17 cellular contexts compared by ENCODE assay signal in the genomic region with DNA sequence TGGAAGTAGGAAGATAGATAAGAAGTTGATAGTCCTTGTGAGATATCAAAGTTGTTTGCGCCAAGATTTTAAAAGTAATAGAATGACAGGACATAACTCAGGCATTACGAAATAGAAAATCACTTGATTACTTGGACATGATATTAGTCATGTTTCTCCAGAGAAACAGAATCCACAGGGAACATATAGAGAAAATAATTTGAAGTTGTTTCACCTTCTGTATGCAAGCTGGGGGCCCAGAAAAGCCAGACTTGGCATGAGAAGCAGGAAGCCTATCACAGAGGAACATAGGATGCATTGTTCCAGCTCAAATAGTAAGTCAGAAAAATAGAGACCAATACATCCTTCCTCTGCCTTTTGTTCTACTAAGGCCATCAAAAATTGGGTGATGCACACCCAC.
DNase-seq lines count a peak whose midpoint lies in the region; TF ChIP-seq lines count a peak whose summit lies in the region.
"Had no signal": no experiment of that assay in that cellular context is flagged by ENCODE, and none has a peak within 500 bp of the region (broad histone marks: within the 10 kb centered on the region; RNA-seq: fewer than 3 reads in every experiment).

No MANE protein-coding gene starts in this region.

- no peak overlapping the region for H3K4me3 ChIP-seq in cardiac fibroblast (replicated peaks in 1 of 2; ENCODE audit: low read depth in 2 of 2, low read length in 2 of 2)
- H3K4me3 ChIP-seq: GM23338 had no signal

- H3K9me3 Mint-ChIP-seq in Calu3 (ENCODE audit: low read depth, unreplicated experiment), result peaks cover 2% of the 10 kb centered on the region

- CTCF ChIA-PET in Calu3 (lab: Charles Lee), result no interaction called here

- TF ChIP-seq CTCF in cardiac fibroblast (IDR thresholded peaks at IDR 0.05; ENCODE audit: low read depth, low read length), result no peak
- TF ChIP-seq CTCF in Calu3 (IDR thresholded peaks at IDR 0.05; ENCODE audit: unreplicated experiment), result no peak

- no peaks in the 10 kb centered on the region for H3K27me3 Mint-ChIP-seq in Calu3 (ENCODE audit: unreplicated experiment)
- H3K27me3 Mint-ChIP-seq: CD4-positive, CD25-positive, alpha-beta regulatory T cell; CD8-positive, alpha-beta memory T cell had no signal

- no TSS peak for BruUV-seq in Calu3 (replicated peaks; lab: Mats Ljungman, UMichigan)

- no peak overlapping the region for H3K4me3 Mint-ChIP-seq in Calu3 (ENCODE audit: low read depth, unreplicated experiment)
- H3K4me3 Mint-ChIP-seq: CD4-positive, CD25-positive, alpha-beta regulatory T cell; CD8-positive, alpha-beta memory T cell; GM23338 had no signal

- H3K36me3 Mint-ChIP-seq in Calu3 (ENCODE audit: insufficient read depth, unreplicated experiment), result no peaks in the 10 kb centered on the region
- H3K36me3 Mint-ChIP-seq: CD4-positive, CD25-positive, alpha-beta regulatory T cell; CD8-positive, alpha-beta memory T cell had no signal

- H3K4me1 Mint-ChIP-seq in Calu3 (ENCODE audit: low read depth, unreplicated experiment), result no peaks in the 10 kb centered on the region
- H3K4me1 Mint-ChIP-seq: CD4-positive, CD25-positive, alpha-beta regulatory T cell; CD8-positive, alpha-beta memory T cell had no signal

- no peak overlapping the region for H3K27ac Mint-ChIP-seq in Calu3 (ENCODE audit: unreplicated experiment)
- H3K27ac Mint-ChIP-seq: CD4-positive, CD25-positive, alpha-beta regulatory T cell; CD8-positive, alpha-beta memory T cell; GM23338 had no signal

- intact Hi-C loops in Calu3 (cut with micrococcal nuclease; ENCODE audit: unreplicated experiment), result no loop called here

- DNase-seq in HT1080 (ENCODE audit: low read depth) (peak; percentile 58), cardiac fibroblast (ENCODE audit: low read depth in 2 of 2) (peak; percentile 2 to 33), foreskin melanocyte (peak; percentile 36), NCI-H2227 (lab: John Stamatoyannopoulos, UW; ENCODE audit: unreplicated experiment) (no peak), Calu3 (no peak), NCI-H1092 treated with DMSO at 0.1 percent for 48 hours (lab: John Stamatoyannopoulos, UW) (no peak)
- DNase-seq: ACHN; BE2C; C1 segment of cervical spinal cord; Caco-2; CD4-positive, CD25-positive, alpha-beta regulatory T cell; CD8-positive, alpha-beta memory T cell; DMS153; DMS79; GF-D8; HCEC 1CT had no signal

Comparison
In these comparisons a context has a peak if more than half of its experiments do, and no peak if none do; other contexts are left out.
1. DNase-seq: peak in HT1080 (single experiment), cardiac fibroblast (2 of 2) and foreskin melanocyte (single experiment); none in NCI-H2227 (single experiment), Calu3 (single experiment) and NCI-H1092 treated with DMSO at 0.1 percent for 48 hours (single experiment).